Comparison of ENCODE assay signal across 9 cellular contexts in the genomic region with DNA sequence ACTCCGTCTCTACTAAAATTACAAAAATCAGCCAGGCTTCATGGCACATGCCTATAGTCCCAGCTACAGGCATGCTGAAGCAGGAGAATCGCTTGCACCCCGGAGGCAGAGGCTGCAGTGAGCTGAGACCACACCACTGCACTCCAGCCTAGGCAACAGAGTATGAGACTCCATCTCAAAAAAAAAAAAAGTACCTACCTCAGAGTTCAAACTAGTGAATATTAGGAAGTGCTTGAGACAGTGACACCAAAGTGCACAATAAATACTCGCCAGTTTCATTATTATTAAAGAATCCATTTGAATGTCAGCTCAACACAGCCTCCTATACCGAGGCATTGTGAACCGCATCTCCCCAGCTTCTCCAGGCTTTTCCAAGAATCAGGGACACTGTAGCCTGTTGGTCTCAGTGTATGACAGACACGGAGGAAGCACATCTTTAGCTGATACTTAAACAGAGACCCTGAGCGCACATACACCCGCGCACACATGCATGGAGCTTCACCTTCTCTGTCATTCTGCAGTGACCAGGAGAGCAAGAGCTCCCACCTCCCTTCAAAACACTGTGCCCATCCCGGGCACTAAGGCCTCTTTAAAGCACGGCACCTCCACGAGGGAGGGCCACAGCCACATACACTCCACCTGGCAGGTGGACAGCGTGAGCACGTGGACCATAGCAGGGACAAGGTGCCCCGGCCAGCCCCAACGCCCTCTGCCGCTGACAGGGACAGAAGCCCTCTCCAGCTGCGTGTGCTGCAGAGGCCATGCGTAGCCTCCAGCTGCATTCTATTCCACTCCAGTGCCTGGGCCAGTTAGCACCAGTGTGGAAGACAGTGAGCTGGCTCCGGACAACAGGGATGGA. TPM values are rescaled to one million over a fixed set of nuclear protein-coding genes. Genes with fewer than 3 reads are reported as not detected.
DNase-seq lines count a peak whose midpoint lies in the region; ATAC-seq and TF ChIP-seq lines count a peak whose summit lies in the region.
"Had no signal": no experiment of that assay in that cellular context is flagged by ENCODE, and none has a peak within 500 bp of the region (broad histone marks: within the 10 kb centered on the region; RNA-seq: fewer than 3 reads in every experiment).

No MANE protein-coding gene starts in this region.

- H3K36me3 ChIP-seq in H7 (replicated peaks; ENCODE audit: control insufficient read depth, insufficient read depth, low read length) (peaks cover 35% of the 10 kb centered on the region), SK-N-SH (replicated peaks in 1 of 2; ENCODE audit: control insufficient read depth in 1 of 2, insufficient read depth in 2 of 2, low read length in 1 of 2) (peaks cover 40 to 56% of the 10 kb centered on the region in 2 experiments), fibroblast of lung (ENCODE audit: control insufficient read depth, insufficient read depth, low read length) (peaks cover 40% of the 10 kb centered on the region), skeletal muscle tissue (ENCODE audit: control insufficient read depth in 3 of 3, insufficient read depth in 3 of 3, low read length in 3 of 3) (peaks cover 47 to 54% (median 47%) of the 10 kb centered on the region in 3 donors)

- no peak overlapping the region for H3K4me3 ChIP-seq in H7 (ENCODE audit: insufficient read depth, low read depth, low read length)
- H3K4me3 ChIP-seq in SK-N-SH (ENCODE audit: low read depth in 2 of 2, low read length in 1 of 2), result no peak overlapping the region
- H3K4me3 ChIP-seq in fibroblast of lung (replicated peaks in 1 of 4; ENCODE audit: control extremely low read depth in 1 of 4, insufficient read depth in 1 of 4, low read depth in 3 of 4, low read length in 4 of 4), result no peak overlapping the region
- H3K4me3 ChIP-seq in skeletal muscle tissue (ENCODE audit: low read length in 3 of 3), result peak overlapping the region in 1 of 3 donors; percentile 22
- H3K4me3 ChIP-seq: lung, SJSA1 had no signal

- no peaks in the 10 kb centered on the region for H3K9me2 ChIP-seq in SK-N-SH

- TF ChIP-seq CTCF in SK-N-SH (IDR thresholded peaks at IDR 0.05) (no peak), fibroblast of lung (conservative IDR thresholded peaks at IDR 0.05 in 1 of 2, IDR thresholded peaks at IDR 0.05 in 1 of 2; ENCODE audit: low read depth in 1 of 2, low read length in 2 of 2) (no peak)

- peaks cover 54% of the 10 kb centered on the region for H4K20me1 ChIP-seq in SK-N-SH (ENCODE audit: insufficient read depth)
- no peaks in the 10 kb centered on the region for H4K20me1 ChIP-seq in fibroblast of lung (ENCODE audit: control insufficient read depth, extremely low read depth, insufficient read depth, low read length)

- DNase-seq in H7, result peak; percentile 62
- DNase-seq in SK-N-SH, result peak; percentile 41
- no peak for DNase-seq in fibroblast of lung (ENCODE audit: low read depth in 2 of 2)
- no peak for DNase-seq in activated gamma-delta T cell (lab: John Stamatoyannopoulos, UW)

- H3K4me1 ChIP-seq in SK-N-SH (ENCODE audit: control insufficient read depth in 1 of 2, insufficient read depth in 2 of 2, low read depth in 1 of 2, low read length in 1 of 2) (peaks cover 5 to 20% of the 10 kb centered on the region in 2 experiments; a peak in 3 of 4 replicates), fibroblast of lung (ENCODE audit: control insufficient read depth, extremely low read depth, insufficient read depth, low read length) (peaks cover 19% of the 10 kb centered on the region), skeletal muscle tissue (ENCODE audit: control insufficient read depth in 3 of 3, insufficient read depth in 3 of 3, low read length in 3 of 3) (peaks cover 64 to 84% (median 72%) of the 10 kb centered on the region in 3 donors)

- H3K4me2 ChIP-seq in SK-N-SH, result no peak overlapping the region
- peak overlapping the region; percentile 44 for H3K4me2 ChIP-seq in fibroblast of lung (ENCODE audit: extremely low read depth, insufficient read depth, low read length)

- H3K9ac ChIP-seq in SK-N-SH, result no peak overlapping the region
- peak overlapping the region; percentile 16 for H3K9ac ChIP-seq in fibroblast of lung (ENCODE audit: insufficient read depth, low read length)
- H3K9ac ChIP-seq in skeletal muscle tissue (ENCODE audit: low read depth in 1 of 3, low read length in 3 of 3), result peak overlapping the region; percentile 2 to 98 (median 5)

- CTCF ChIA-PET in SK-N-SH (lab: Yijun Ruan, JAX), result interaction anchor here (0.6 to 9.4 kb wide), 9 partner anchors 13 to 414 kb away, joined by 3 to 228 read pairs (median 9); a partner anchor contains a TSS

- H2AFZ ChIP-seq in SK-N-SH (ENCODE audit: low read depth) (no peak overlapping the region), fibroblast of lung (ENCODE audit: low read length) (no peak overlapping the region)

- H3K9me3 ChIP-seq in SK-N-SH (no peaks in the 10 kb centered on the region), fibroblast of lung (ENCODE audit: control insufficient read depth, insufficient read depth, low read depth, low read length) (no peaks in the 10 kb centered on the region), skeletal muscle tissue (ENCODE audit: control insufficient read depth in 3 of 3, low read length in 3 of 3) (no peaks in the 10 kb centered on the region)
- H3K9me3 ChIP-seq: SJSA1 had no signal

- no peaks in the 10 kb centered on the region for H3K27me3 ChIP-seq in H7 (ENCODE audit: control insufficient read depth, insufficient read depth, low read length)
- H3K27me3 ChIP-seq in SK-N-SH (ENCODE audit: insufficient read depth), result no peaks in the 10 kb centered on the region
- H3K27me3 ChIP-seq in fibroblast of lung (ENCODE audit: control insufficient read depth, insufficient read depth, low read length), result no peaks in the 10 kb centered on the region
- no peaks in the 10 kb centered on the region for H3K27me3 ChIP-seq in skeletal muscle tissue (ENCODE audit: control insufficient read depth in 3 of 3, insufficient read depth in 3 of 3, low read length in 3 of 3)
- H3K27me3 ChIP-seq: SJSA1 had no signal

- 78% methylated on average over 14 of the region's 21 CpGs for WGBS in SK-N-SH (ENCODE audit: low lambda C conversion rate)

- POLR2A ChIA-PET in SK-N-SH (lab: Yijun Ruan, JAX), result interaction anchor here (0.6 to 5.4 kb wide), 9 partner anchors 8 to 74 kb away, joined by 3 to 73 read pairs (median 4); a partner anchor contains a TSS

- H3K79me2 ChIP-seq in SK-N-SH (ENCODE audit: insufficient read depth) (peaks cover 61% of the 10 kb centered on the region), fibroblast of lung (ENCODE audit: control insufficient read depth, insufficient read depth, low read length) (peaks cover 51% of the 10 kb centered on the region)

- peaks cover 75% of the 10 kb centered on the region for H3F3A ChIP-seq in SK-N-SH (replicated peaks; ENCODE audit: insufficient read depth)

- peak overlapping the region in 1 of 2 experiments; percentile 12; a peak in 1 of 4 replicates for H3K27ac ChIP-seq in SK-N-SH (ENCODE audit: low read depth in 2 of 2, low read length in 1 of 2)
- peak overlapping the region; percentile 81 for H3K27ac ChIP-seq in fibroblast of lung (ENCODE audit: insufficient read depth, low read length)
- peak overlapping the region; percentile 97 for H3K27ac ChIP-seq in skeletal muscle tissue (ENCODE audit: low read depth, low read length)

- no peak for ATAC-seq in HG03565 (IDR thresholded peaks at IDR 0.05; ENCODE audit: unreplicated experiment)
- ATAC-seq in HG03442 (IDR thresholded peaks at IDR 0.05; ENCODE audit: unreplicated experiment), result no peak

- TF ChIP-seq RAD21 in SK-N-SH (IDR thresholded peaks at IDR 0.05; ENCODE audit: low read length), result no peak

- TF ChIP-seq EP300 in SK-N-SH (IDR thresholded peaks at IDR 0.05; ENCODE audit: borderline replicate concordance in 1 of 2, low read depth in 1 of 2, low read length in 1 of 2), result no peak

RNA-seq across cellular contexts. Expression of a gene that starts 5.2 kb away (rescaled TPM):
- 6,920 and 8,270 TPM in 2 replicates for total RNA-seq in H7 (2014; rRNA removed; shearing (Covaris generic))
- polyA plus RNA-seq in SK-N-SH (2012; rRNA removed), result 7,875 and 8,077 TPM in 2 replicates
- polyA plus RNA-seq in SK-N-SH (2012; cell fraction: cytosol; rRNA removed), result 5,050 and 6,344 TPM in 2 replicates
- polyA plus RNA-seq in SK-N-SH (2012; cell fraction: nucleus; rRNA removed), result 5,294 and 6,955 TPM in 2 replicates
- total RNA-seq in fibroblast of lung, result 4,386 and 6,255 TPM in 2 replicates
- 8,983 and 11,838 TPM in 2 replicates for polyA plus RNA-seq in fibroblast of lung
- polyA plus RNA-seq in fibroblast of lung (2012), result 8,065 and 9,561 TPM in 2 replicates
- 22,076 and 22,226 TPM in 2 replicates for polyA minus RNA-seq in fibroblast of lung (ENCODE audit: low replicate concordance)
- total RNA-seq in skeletal muscle tissue, result 5,507 TPM

RNA-seq across cellular contexts. Expression of a gene that starts 16.3 kb away (rescaled TPM):
- 15.1 and 18.2 TPM in 2 replicates for total RNA-seq in H7 (2014; rRNA removed; shearing (Covaris generic))
- polyA plus RNA-seq in SK-N-SH (2012; rRNA removed), result 50.1 and 50.6 TPM in 2 replicates
- polyA plus RNA-seq in SK-N-SH (2012; cell fraction: cytosol; rRNA removed), result 16.0 and 21.0 TPM in 2 replicates
- 274 and 306 TPM in 2 replicates for polyA plus RNA-seq in SK-N-SH (2012; cell fraction: nucleus; rRNA removed)
- total RNA-seq in fibroblast of lung, result 8.2 and 16.8 TPM in 2 replicates
- polyA plus RNA-seq in fibroblast of lung, result 21.7 and 26.9 TPM in 2 replicates
- polyA plus RNA-seq in fibroblast of lung (2012), result 23.6 and 25.6 TPM in 2 replicates
- polyA minus RNA-seq in fibroblast of lung (ENCODE audit: low replicate concordance), result 18.8 and 22.0 TPM in 2 replicates
- 8.9 TPM for total RNA-seq in skeletal muscle tissue

RNA-seq across cellular contexts. Expression of a gene that starts 28.6 kb away (rescaled TPM):
- total RNA-seq in H7 (2014; rRNA removed; shearing (Covaris generic)), result 64.2 and 68.8 TPM in 2 replicates
- 64.5 and 76.2 TPM in 2 replicates for polyA plus RNA-seq in SK-N-SH (2012; rRNA removed)
- 45.2 and 46.3 TPM in 2 replicates for polyA plus RNA-seq in SK-N-SH (2012; cell fraction: cytosol; rRNA removed)
- 283 and 315 TPM in 2 replicates for polyA plus RNA-seq in SK-N-SH (2012; cell fraction: nucleus; rRNA removed)
- total RNA-seq in fibroblast of lung, result 11.7 and 13.9 TPM in 2 replicates
- polyA plus RNA-seq in fibroblast of lung, result 26.1 and 47.8 TPM in 2 replicates
- polyA plus RNA-seq in fibroblast of lung (2012), result 18.6 and 34.5 TPM in 2 replicates
- polyA minus RNA-seq in fibroblast of lung (ENCODE audit: low replicate concordance), result 77.1 and 94.1 TPM in 2 replicates
- 6.3 TPM for total RNA-seq in skeletal muscle tissue

RNA-seq across cellular contexts. Expression of a gene that starts 45.6 kb away (rescaled TPM):
- 104 and 113 TPM in 2 replicates for total RNA-seq in H7 (2014; rRNA removed; shearing (Covaris generic))
- polyA plus RNA-seq in SK-N-SH (2012; rRNA removed), result 39.8 and 46.9 TPM in 2 replicates
- 27.2 and 35.7 TPM in 2 replicates for polyA plus RNA-seq in SK-N-SH (2012; cell fraction: cytosol; rRNA removed)
- 46.2 and 57.3 TPM in 2 replicates for polyA plus RNA-seq in SK-N-SH (2012; cell fraction: nucleus; rRNA removed)
- total RNA-seq in fibroblast of lung, result 18.7 and 42.3 TPM in 2 replicates
- polyA plus RNA-seq in fibroblast of lung, result 17.2 and 50.9 TPM in 2 replicates
- polyA plus RNA-seq in fibroblast of lung (2012), result 16.7 and 45.5 TPM in 2 replicates
- 32.1 and 176 TPM in 2 replicates for polyA minus RNA-seq in fibroblast of lung (ENCODE audit: low replicate concordance)
- 23.0 TPM for total RNA-seq in skeletal muscle tissue

RNA-seq across cellular contexts. Expression of a gene that starts 46.4 kb away (rescaled TPM):
- total RNA-seq in H7 (2014; rRNA removed; shearing (Covaris generic)), result 137 and 145 TPM in 2 replicates
- polyA plus RNA-seq in SK-N-SH (2012; rRNA removed) (189 and 195 TPM in 2 replicates), fibroblast of lung (120 and 166 TPM in 2 replicates)
- 238 and 299 TPM in 2 replicates for polyA plus RNA-seq in SK-N-SH (2012; cell fraction: cytosol; rRNA removed)
- 53.6 and 63.7 TPM in 2 replicates for polyA plus RNA-seq in SK-N-SH (2012; cell fraction: nucleus; rRNA removed)
- total RNA-seq in fibroblast of lung (118 and 142 TPM in 2 replicates), skeletal muscle tissue (141 TPM)
- polyA plus RNA-seq in fibroblast of lung (2012), result 242 and 298 TPM in 2 replicates
- polyA minus RNA-seq in fibroblast of lung (ENCODE audit: low replicate concordance), result 10.5 and 16.3 TPM in 2 replicates

Comparison
In these comparisons a context has a peak if more than half of its experiments do, and no peak if none do; other contexts are left out.
1. DNase-seq: peak in H7 (single experiment) and SK-N-SH (single experiment); none in fibroblast of lung (0 of 2) and activated gamma-delta T cell (single experiment).